Comparison of ENCODE assay signal across 8 cellular contexts in the genomic region with DNA sequence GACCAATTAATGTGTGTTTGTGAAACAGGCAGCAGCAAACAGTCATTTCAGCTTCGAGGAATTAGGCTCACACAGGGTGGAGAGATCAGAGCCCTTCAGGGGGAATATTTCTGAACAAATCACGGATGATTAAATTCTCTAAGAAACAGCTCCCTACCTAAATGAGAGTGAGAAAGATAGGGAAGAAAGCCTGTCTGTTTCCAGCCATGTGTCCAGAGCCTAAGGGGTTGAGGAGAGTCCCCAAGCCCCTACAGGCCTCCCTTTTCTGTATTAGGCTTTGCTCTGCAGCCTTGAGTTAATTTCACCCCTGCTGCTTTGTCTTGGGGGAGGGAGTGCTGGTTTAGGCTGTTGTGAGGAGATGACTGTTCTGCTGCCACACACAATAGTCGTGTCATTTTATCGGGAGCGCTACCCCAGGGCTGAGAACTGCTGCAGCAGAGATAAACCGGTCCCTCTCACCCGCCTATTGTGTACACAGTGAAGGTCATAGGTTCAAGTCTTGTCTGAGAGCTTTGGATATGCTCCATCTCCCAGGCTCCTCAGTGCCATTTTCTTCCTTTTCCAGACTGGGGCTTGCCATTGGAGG. TPM values are rescaled to one million over a fixed set of nuclear protein-coding genes. Genes with fewer than 3 reads are reported as not detected.
DNase-seq lines count a peak whose midpoint lies in the region; ATAC-seq, FAIRE-seq and TF ChIP-seq lines count a peak whose summit lies in the region.

No MANE protein-coding gene starts in this region.

- intact Hi-C loops in CD4-positive, alpha-beta memory T cell (cut with micrococcal nuclease) = loop anchor here (1.0 to 2.0 kb wide), 3 partner anchors 31 to 74 kb away; a partner anchor contains a TSS
- intact Hi-C loops in endothelial cell of umbilical vein (cut with micrococcal nuclease) = loop anchor here (2.0 to 5.0 kb wide), 2 partner anchors 35 to 76 kb away; no protein-coding TSS in a partner anchor

- H3K27ac Mint-ChIP-seq in CD4-positive, alpha-beta memory T cell = peak overlapping the region; percentile 85 to 96 (median 92)

- no peak for ATAC-seq in GM21447 (IDR thresholded peaks at IDR 0.05; ENCODE audit: unreplicated experiment)

- H3K27ac ChIP-seq in CD4-positive, alpha-beta memory T cell (ENCODE audit: low read depth, low read length) = peak overlapping the region; percentile 52
- H3K27ac ChIP-seq in HUES48 (ENCODE audit: low read depth, low read length) = peak overlapping the region; percentile 96
- H3K27ac ChIP-seq in endothelial cell of umbilical vein (ENCODE audit: insufficient read depth, low read depth, low read length) = peak overlapping the region; percentile 59
- H3K27ac ChIP-seq in subcutaneous abdominal adipose tissue (ENCODE audit: low read depth, low read length) = peak overlapping the region; percentile 79

- peak overlapping the region; percentile 88 to 96 (median 94) for H3K4me3 Mint-ChIP-seq in CD4-positive, alpha-beta memory T cell

- H3K79me2 ChIP-seq in endothelial cell of umbilical vein (ENCODE audit: control insufficient read depth, insufficient read depth, low read length) = peaks cover 57% of the 10 kb centered on the region

- TSS peak; percentile 38 for BruUV-seq in endothelial cell of umbilical vein (replicated peaks; lab: Mats Ljungman, UMichigan)

- H3K4me2 ChIP-seq in endothelial cell of umbilical vein (ENCODE audit: insufficient read depth, low read length) = peak overlapping the region; percentile 91

- dilution Hi-C loops in endothelial cell of umbilical vein (cut with MboI; ENCODE audit: extremely low pct_ligation_motif_present, low sequenced_read_pairs) = no loop called here

- peaks cover 5% of the 10 kb centered on the region for H4K20me1 ChIP-seq in endothelial cell of umbilical vein (replicated peaks; ENCODE audit: control insufficient read depth, extremely low read depth, insufficient read depth, low read length)

- H3K27me3 Mint-ChIP-seq in CD4-positive, alpha-beta memory T cell = no peaks in the 10 kb centered on the region

- H3K9me1 ChIP-seq in endothelial cell of umbilical vein (replicated peaks; ENCODE audit: control insufficient read depth, extremely low read depth, insufficient read depth, low read length) = no peaks in the 10 kb centered on the region

- no peaks in the 10 kb centered on the region for H3K9me3 ChIP-seq in CD4-positive, alpha-beta memory T cell (ENCODE audit: control insufficient read depth in 1 of 2, low read length in 2 of 2)
- H3K9me3 ChIP-seq in HUES48 (ENCODE audit: control insufficient read depth, insufficient read depth, low read length) (no peaks in the 10 kb centered on the region), endothelial cell of umbilical vein (replicated peaks; ENCODE audit: control insufficient read depth, insufficient read depth, low read length) (no peaks in the 10 kb centered on the region), mucosa of stomach (ENCODE audit: control insufficient read depth, low read length) (no peaks in the 10 kb centered on the region), subcutaneous abdominal adipose tissue (ENCODE audit: control insufficient read depth in 5 of 5, low read length in 5 of 5) (no peaks in the 10 kb centered on the region)

- H3K9ac ChIP-seq in HUES48 (ENCODE audit: low read depth, low read length) (peak overlapping the region; percentile 71), endothelial cell of umbilical vein (replicated peaks; ENCODE audit: extremely low read depth, insufficient read depth, low read length) (peak overlapping the region; percentile 64), mucosa of stomach (ENCODE audit: low read length) (peak overlapping the region; percentile 54), subcutaneous abdominal adipose tissue (ENCODE audit: low read length in 5 of 5) (peak overlapping the region; percentile 44 to 78 (median 76))

- no peak for TF ChIP-seq CTCF in endothelial cell of umbilical vein (IDR thresholded peaks at IDR 0.05; ENCODE audit: extremely low read depth in 1 of 2, insufficient read depth in 1 of 2, low read depth in 1 of 2, low read length in 2 of 2)

- H2AFZ ChIP-seq in endothelial cell of umbilical vein (ENCODE audit: low read depth, low read length) = peak overlapping the region; percentile 36

- CTCF ChIA-PET in CD4-positive, alpha-beta memory T cell (lab: Charles Lee; ENCODE audit: partially characterized antibody) = interaction anchor here (1.5 to 1.6 kb wide), 2 partner anchors 74 to 192 kb away, joined by 4 to 5 read pairs; a partner anchor contains a TSS
- CTCF ChIA-PET in endothelial cell of umbilical vein (lab: Charles Lee) = interaction anchor here (1.1 to 3.3 kb wide), 3 partner anchors 9 to 191 kb away, joined by 3 to 16 read pairs (median 10); no protein-coding TSS in a partner anchor

- peaks cover 45 to 74% (median 60%) of the 10 kb centered on the region in 4 donors for H3K4me1 Mint-ChIP-seq in CD4-positive, alpha-beta memory T cell

- H3K36me3 Mint-ChIP-seq in CD4-positive, alpha-beta memory T cell = peaks cover 3 to 15% of the 10 kb centered on the region in 2 donors

- TF ChIP-seq POLR2A in endothelial cell of umbilical vein (IDR thresholded peaks at IDR 0.05; ENCODE audit: low read depth, low read length) = no peak

- H3K4me1 ChIP-seq in CD4-positive, alpha-beta memory T cell (ENCODE audit: insufficient read depth, low read length) = peaks cover 60% of the 10 kb centered on the region
- H3K4me1 ChIP-seq in HUES48 (ENCODE audit: control insufficient read depth, insufficient read depth, low read length) = peaks cover 39% of the 10 kb centered on the region
- H3K4me1 ChIP-seq in endothelial cell of umbilical vein (ENCODE audit: control insufficient read depth, extremely low read depth, insufficient read depth, low read length) = peaks cover 21% of the 10 kb centered on the region
- peaks cover 34% of the 10 kb centered on the region for H3K4me1 ChIP-seq in mucosa of stomach (ENCODE audit: control insufficient read depth, insufficient read depth, low read length)
- H3K4me1 ChIP-seq in subcutaneous abdominal adipose tissue (ENCODE audit: control insufficient read depth in 5 of 5, insufficient read depth in 5 of 5, low read length in 5 of 5) = peaks cover 9 to 44% (median 39%) of the 10 kb centered on the region in 5 donors

- peaks cover 0 to 1% (median 0%) of the 10 kb centered on the region in 8 donors for H3K9me3 Mint-ChIP-seq in CD4-positive, alpha-beta memory T cell

- no peaks in the 10 kb centered on the region for H3K27me3 ChIP-seq in CD4-positive, alpha-beta memory T cell (ENCODE audit: insufficient read depth, low read length)
- H3K27me3 ChIP-seq in HUES48 (ENCODE audit: control insufficient read depth, insufficient read depth, low read length) = no peaks in the 10 kb centered on the region
- no peaks in the 10 kb centered on the region for H3K27me3 ChIP-seq in endothelial cell of umbilical vein (ENCODE audit: control insufficient read depth in 2 of 2, insufficient read depth in 2 of 2, low read length in 2 of 2)
- H3K27me3 ChIP-seq in mucosa of stomach (ENCODE audit: control insufficient read depth, insufficient read depth, low read length) = no peaks in the 10 kb centered on the region
- H3K27me3 ChIP-seq in subcutaneous abdominal adipose tissue (ENCODE audit: control insufficient read depth in 5 of 5, insufficient read depth in 4 of 5, low read length in 5 of 5) = no peaks in the 10 kb centered on the region

- peak in 2 of 5 donors; percentile 11 to 28 for DNase-seq in CD4-positive, alpha-beta memory T cell
- DNase-seq in activated CD4-positive, alpha-beta T cell treated with anti-CD3 and anti-CD28 coated beads for 48 hours = peak; percentile 51
- DNase-seq in endothelial cell of umbilical vein (ENCODE audit: low read depth, low spot score) (peak; percentile 58), T-helper 9 cell (no peak)

- H3K4me3 ChIP-seq in CD4-positive, alpha-beta memory T cell (ENCODE audit: low read length in 2 of 2) = peak overlapping the region; percentile 49 to 72
- H3K4me3 ChIP-seq in HUES48 (ENCODE audit: low read depth, low read length) (peak overlapping the region; percentile 73), endothelial cell of umbilical vein (replicated peaks in 1 of 3; ENCODE audit: insufficient read depth in 1 of 3, low read depth in 1 of 3, low read length in 3 of 3) (peak overlapping the region; percentile 61 to 93 (median 80)), mucosa of stomach (ENCODE audit: low read length) (no peak overlapping the region), subcutaneous abdominal adipose tissue (ENCODE audit: low read depth in 1 of 5, low read length in 5 of 5) (peak overlapping the region; percentile 80 to 93 (median 85))

- peak; percentile 87 for FAIRE-seq in endothelial cell of umbilical vein (lab: Jason Lieb, UNC)

- POLR2A ChIA-PET in CD4-positive, alpha-beta memory T cell (lab: Charles Lee; ENCODE audit: partially characterized antibody) = interaction anchor here (0.7 to 3.6 kb wide), 6 partner anchors 31 to 74 kb away, joined by 3 to 32 read pairs (median 4); a partner anchor contains a TSS
- POLR2A ChIA-PET in endothelial cell of umbilical vein (lab: Charles Lee) = no interaction called here

- H3K36me3 ChIP-seq in CD4-positive, alpha-beta memory T cell (ENCODE audit: insufficient read depth, low read length) = no peaks in the 10 kb centered on the region
- H3K36me3 ChIP-seq in HUES48 (ENCODE audit: control insufficient read depth, insufficient read depth, low read length) (no peaks in the 10 kb centered on the region), endothelial cell of umbilical vein (ENCODE audit: control insufficient read depth in 2 of 2, extremely low read depth in 1 of 2, insufficient read depth in 2 of 2, low read length in 2 of 2) (peaks cover 0 to 3% of the 10 kb centered on the region in 2 experiments), mucosa of stomach (ENCODE audit: control insufficient read depth, insufficient read depth, low read length) (no peaks in the 10 kb centered on the region), subcutaneous abdominal adipose tissue (ENCODE audit: control insufficient read depth in 5 of 5, insufficient read depth in 5 of 5, low read length in 5 of 5) (peaks cover 0 to 4% (median under 1%) of the 10 kb centered on the region in 5 donors)

TF ChIP-seq in endothelial cell of umbilical vein, 7 proteins besides CTCF, POLR2A, EP300 and RAD21:
- TF ChIP-seq POLR2AphosphoS5 (IDR thresholded peaks at IDR 0.05; ENCODE audit: insufficient read depth, low read depth, low read length) = no peak

RNA-seq across cellular contexts. Expression of a gene that starts 1.3 kb away (rescaled TPM):
- total RNA-seq in CD4-positive, alpha-beta memory T cell = 10 to 100 TPM; 53.7 to 56.9 TPM
- polyA plus RNA-seq in CD4-positive, alpha-beta memory T cell = 10 to 100 TPM in 1 of 2 donors, 1 to 10 TPM in 1; 1.4 to 16.5 TPM
- total RNA-seq in endothelial cell of umbilical vein = 49.6 and 52.8 TPM in 2 replicates
- polyA plus RNA-seq in endothelial cell of umbilical vein = 15.9 and 18.2 TPM in 2 replicates
- 21.3 and 23.1 TPM in 2 replicates for polyA plus RNA-seq in endothelial cell of umbilical vein (2011; cell fraction: cytosol; rRNA removed)
- 34.8 and 35.1 TPM in 2 replicates for polyA plus RNA-seq in endothelial cell of umbilical vein (2011; cell fraction: nucleus; rRNA removed)
- polyA plus RNA-seq in endothelial cell of umbilical vein (2012) = 23.2 and 26.3 TPM in 2 replicates
- polyA minus RNA-seq in endothelial cell of umbilical vein = 134 and 139 TPM in 2 replicates
- polyA minus RNA-seq in endothelial cell of umbilical vein (2011; cell fraction: cytosol; rRNA and poly(A)+ RNA removed) = 12.7 TPM
- 38.6 and 49.6 TPM in 2 replicates for polyA minus RNA-seq in endothelial cell of umbilical vein (2011; cell fraction: nucleus; rRNA and poly(A)+ RNA removed)
